Comparison of ENCODE assay signal across 1 cellular context in the genomic region with DNA sequence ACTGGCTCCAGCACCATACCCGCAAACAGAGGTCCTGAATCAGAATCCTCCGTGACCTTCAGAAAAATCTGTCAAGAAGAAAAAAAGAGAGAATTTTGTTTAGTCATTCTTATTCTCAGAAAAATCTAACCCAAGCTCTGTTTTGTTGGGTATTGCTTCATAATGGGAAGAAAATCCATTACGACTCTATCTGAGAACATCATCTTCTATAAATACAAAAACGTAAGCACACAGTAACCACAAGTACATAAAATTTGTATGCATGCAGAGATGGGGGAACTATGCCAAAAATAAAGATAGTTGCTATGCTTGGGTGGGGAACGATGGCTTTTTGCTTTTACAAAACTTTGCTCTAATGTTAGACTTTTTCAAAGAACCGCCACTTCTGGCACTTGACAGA.
TF ChIP-seq lines count a peak whose summit lies in the region.

No MANE protein-coding gene starts in this region.

TF ChIP-seq in HepG2, 621 proteins besides CTCF, POLR2A, EP300 and RAD21:
- TF ChIP-seq NBN (conservative IDR thresholded peaks at IDR 0.05) = no peak
- TF ChIP-seq ZNF788 (CRISPR knock-in tag; IDR thresholded peaks at IDR 0.05; ENCODE audit: borderline replicate concordance) = no peak
- no peak for TF ChIP-seq AKAP8 (CRISPR knock-in tag; IDR thresholded peaks at IDR 0.05)
- TF ChIP-seq ZNF569 (CRISPR knock-in tag; IDR thresholded peaks at IDR 0.05; ENCODE audit: borderline replicate concordance) = no peak
- no peak for TF ChIP-seq NR3C1 (CRISPR knock-in tag; IDR thresholded peaks at IDR 0.05)
- no peak for TF ChIP-seq PLRG1 (conservative IDR thresholded peaks at IDR 0.05)
- no peak for TF ChIP-seq MAZ (IDR thresholded peaks at IDR 0.05; ENCODE audit: borderline replicate concordance, low read depth, low read length)
- TF ChIP-seq MAZ (CRISPR knock-in tag; IDR thresholded peaks at IDR 0.05; ENCODE audit: low read depth) = no peak
- no peak for TF ChIP-seq ADNP (CRISPR knock-in tag; IDR thresholded peaks at IDR 0.05)
- no peak for TF ChIP-seq ZNF629 (CRISPR knock-in tag; conservative IDR thresholded peaks at IDR 0.05)
- TF ChIP-seq, protein P1, sequence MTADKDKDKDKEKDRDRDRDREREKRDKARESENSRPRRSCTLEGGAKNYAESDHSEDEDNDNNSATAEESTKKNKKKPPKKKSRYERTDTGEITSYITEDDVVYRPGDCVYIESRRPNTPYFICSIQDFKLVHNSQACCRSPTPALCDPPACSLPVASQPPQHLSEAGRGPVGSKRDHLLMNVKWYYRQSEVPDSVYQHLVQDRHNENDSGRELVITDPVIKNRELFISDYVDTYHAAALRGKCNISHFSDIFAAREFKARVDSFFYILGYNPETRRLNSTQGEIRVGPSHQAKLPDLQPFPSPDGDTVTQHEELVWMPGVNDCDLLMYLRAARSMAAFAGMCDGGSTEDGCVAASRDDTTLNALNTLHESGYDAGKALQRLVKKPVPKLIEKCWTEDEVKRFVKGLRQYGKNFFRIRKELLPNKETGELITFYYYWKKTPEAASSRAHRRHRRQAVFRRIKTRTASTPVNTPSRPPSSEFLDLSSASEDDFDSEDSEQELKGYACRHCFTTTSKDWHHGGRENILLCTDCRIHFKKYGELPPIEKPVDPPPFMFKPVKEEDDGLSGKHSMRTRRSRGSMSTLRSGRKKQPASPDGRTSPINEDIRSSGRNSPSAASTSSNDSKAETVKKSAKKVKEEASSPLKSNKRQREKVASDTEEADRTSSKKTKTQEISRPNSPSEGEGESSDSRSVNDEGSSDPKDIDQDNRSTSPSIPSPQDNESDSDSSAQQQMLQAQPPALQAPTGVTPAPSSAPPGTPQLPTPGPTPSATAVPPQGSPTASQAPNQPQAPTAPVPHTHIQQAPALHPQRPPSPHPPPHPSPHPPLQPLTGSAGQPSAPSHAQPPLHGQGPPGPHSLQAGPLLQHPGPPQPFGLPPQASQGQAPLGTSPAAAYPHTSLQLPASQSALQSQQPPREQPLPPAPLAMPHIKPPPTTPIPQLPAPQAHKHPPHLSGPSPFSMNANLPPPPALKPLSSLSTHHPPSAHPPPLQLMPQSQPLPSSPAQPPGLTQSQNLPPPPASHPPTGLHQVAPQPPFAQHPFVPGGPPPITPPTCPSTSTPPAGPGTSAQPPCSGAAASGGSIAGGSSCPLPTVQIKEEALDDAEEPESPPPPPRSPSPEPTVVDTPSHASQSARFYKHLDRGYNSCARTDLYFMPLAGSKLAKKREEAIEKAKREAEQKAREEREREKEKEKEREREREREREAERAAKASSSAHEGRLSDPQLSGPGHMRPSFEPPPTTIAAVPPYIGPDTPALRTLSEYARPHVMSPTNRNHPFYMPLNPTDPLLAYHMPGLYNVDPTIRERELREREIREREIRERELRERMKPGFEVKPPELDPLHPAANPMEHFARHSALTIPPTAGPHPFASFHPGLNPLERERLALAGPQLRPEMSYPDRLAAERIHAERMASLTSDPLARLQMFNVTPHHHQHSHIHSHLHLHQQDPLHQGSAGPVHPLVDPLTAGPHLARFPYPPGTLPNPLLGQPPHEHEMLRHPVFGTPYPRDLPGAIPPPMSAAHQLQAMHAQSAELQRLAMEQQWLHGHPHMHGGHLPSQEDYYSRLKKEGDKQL (CRISPR knock-in tag; IDR thresholded peaks at IDR 0.05; ENCODE audit: low read depth) = no peak
